ENCODE assay signal across 10 cellular contexts in the genomic region with DNA sequence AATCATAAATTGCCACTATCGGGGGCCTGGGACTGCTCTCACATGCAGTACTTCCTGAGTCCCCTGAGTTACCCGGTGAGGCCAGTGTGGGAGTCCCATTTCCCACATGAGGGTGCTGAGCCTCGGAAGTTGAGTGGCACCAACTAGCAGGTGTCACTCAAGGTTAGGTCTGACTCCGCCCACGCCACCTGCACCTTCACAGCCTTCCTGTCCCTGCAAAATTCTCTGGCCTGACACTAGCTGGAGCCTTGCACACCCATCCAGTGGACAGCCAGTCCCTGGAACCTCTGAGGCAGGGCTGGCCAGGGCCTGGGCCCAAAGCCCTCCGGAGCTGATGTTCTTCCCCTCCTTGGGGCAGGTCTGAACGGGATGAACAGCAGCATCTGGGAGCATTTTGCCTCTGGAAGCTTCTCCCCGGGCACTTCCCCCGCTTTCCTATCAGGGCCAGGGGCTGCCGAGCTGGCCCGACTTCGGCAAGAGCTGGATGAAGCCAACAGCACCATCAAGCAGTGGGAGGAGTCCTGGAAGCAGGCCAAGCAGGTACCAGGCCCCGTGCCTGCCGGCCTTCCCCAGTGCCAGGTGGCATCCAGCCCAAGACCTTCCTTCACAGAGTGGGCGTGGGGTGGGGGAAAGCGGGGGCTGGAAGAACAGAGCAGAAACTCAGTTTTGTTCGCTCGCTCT. TPM values are rescaled to one million over a fixed set of nuclear protein-coding genes. Genes with fewer than 3 reads are reported as not detected.
DNase-seq lines count a peak whose midpoint lies in the region; ATAC-seq, FAIRE-seq and TF ChIP-seq lines count a peak whose summit lies in the region.
"Had no signal": no experiment of that assay in that cellular context is flagged by ENCODE, and none has a peak within 500 bp of the region (broad histone marks: within the 10 kb centered on the region; RNA-seq: fewer than 3 reads in every experiment).

No MANE protein-coding gene starts in this region.

- H3K9me3 Mint-ChIP-seq in activated naive CD8-positive, alpha-beta T cell (ENCODE audit: low read depth), result no peaks in the 10 kb centered on the region
- no peaks in the 10 kb centered on the region for H3K9me3 Mint-ChIP-seq in mesothelial cell of epicardium

- TF ChIP-seq CTCF in GM20000 (IDR thresholded peaks at IDR 0.05; ENCODE audit: extremely low read depth, missing control alignments) (no peak), pancreas (IDR thresholded peaks at IDR 0.05) (no peak), brain microvascular endothelial cell (IDR thresholded peaks at IDR 0.05; ENCODE audit: low read depth, low read length, missing control alignments) (no peak), mesothelial cell of epicardium (IDR thresholded peaks at IDR 0.05; ENCODE audit: unreplicated experiment) (no peak)

- DNase-seq in GM20000 (ENCODE audit: low spot score) (peak; percentile 29), NCI-H345 treated with DMSO at 0.1 percent for 48 hours (lab: John Stamatoyannopoulos, UW; ENCODE audit: unreplicated experiment) (peak; percentile 70), pancreas (peak; percentile 88 to 96 (median 92)), brain microvascular endothelial cell (no peak), mesothelial cell of epicardium (ENCODE audit: low spot score in 2 of 2, unreplicated experiment in 2 of 2) (no peak), UCSD-AML1 (lab: John Stamatoyannopoulos, UW; ENCODE audit: unreplicated experiment) (no peak), cortex of kidney (lab: John Stamatoyannopoulos, UW) (no peak)

- H3K27ac Mint-ChIP-seq in activated naive CD8-positive, alpha-beta T cell, result peak overlapping the region; percentile 72
- H3K27ac Mint-ChIP-seq in mesothelial cell of epicardium, result no peak overlapping the region

- no peaks in the 10 kb centered on the region for H3K27me3 ChIP-seq in pancreas
- no peaks in the 10 kb centered on the region for H3K27me3 ChIP-seq in brain microvascular endothelial cell (replicated peaks)

- H3K9me3 ChIP-seq in pancreas, result no peaks in the 10 kb centered on the region

- in situ Hi-C loops in brain microvascular endothelial cell (cut with HindIII; ENCODE audit: low pct_ligation_motif_present, low sequenced_read_pairs), result no loop called here

- 20 to 22% methylated on average over 18 of the region's 18 CpGs for WGBS in pancreas, 2 donors

- H3K36me3 ChIP-seq in pancreas (peaks cover 0 to 42% (median 16%) of the 10 kb centered on the region in 3 donors), brain microvascular endothelial cell (replicated peaks) (peaks cover 36% of the 10 kb centered on the region)

- H3K4me1 ChIP-seq in pancreas, result peaks cover 12 to 17% (median 12%) of the 10 kb centered on the region in 3 donors

- no peak for FAIRE-seq in pancreas (lab: Jason Lieb, UNC)
- FAIRE-seq: astrocyte had no signal

- intact Hi-C loops in pancreas (cut with DNase I), result no loop called here

- peak; percentile 68 to 87 (median 80) for ATAC-seq in pancreas

- H3K27me3 Mint-ChIP-seq in activated naive CD8-positive, alpha-beta T cell, result no peaks in the 10 kb centered on the region
- H3K27me3 Mint-ChIP-seq in mesothelial cell of epicardium (ENCODE audit: low read depth), result no peaks in the 10 kb centered on the region

- peaks cover 23% of the 10 kb centered on the region for H3K4me1 Mint-ChIP-seq in activated naive CD8-positive, alpha-beta T cell (ENCODE audit: low read depth)
- peaks cover 4% of the 10 kb centered on the region for H3K4me1 Mint-ChIP-seq in mesothelial cell of epicardium

- H3K27ac ChIP-seq in pancreas (peak overlapping the region; percentile 9 to 69 (median 48)), brain microvascular endothelial cell (no peak overlapping the region)

- H3K4me3 ChIP-seq in pancreas, result no peak overlapping the region
- H3K4me3 ChIP-seq in brain microvascular endothelial cell (ENCODE audit: low read depth, low read length), result no peak overlapping the region

- H3K4me3 Mint-ChIP-seq in activated naive CD8-positive, alpha-beta T cell, result no peak overlapping the region
- H3K4me3 Mint-ChIP-seq in mesothelial cell of epicardium, result no peak overlapping the region

- no peaks in the 10 kb centered on the region for H3K36me3 Mint-ChIP-seq in activated naive CD8-positive, alpha-beta T cell
- peaks cover 24% of the 10 kb centered on the region for H3K36me3 Mint-ChIP-seq in mesothelial cell of epicardium

RNA-seq across cellular contexts. Expression of gene UNC13D, which starts 21.9 kb away (rescaled TPM):
- total RNA-seq in pancreas (10 to 100 TPM in 3 of 6 donors, 1 to 10 TPM in 3; 4.7 to 23.6 (median 10.0) TPM), mesothelial cell of epicardium (6.0 to 7.7 TPM (median 6.8 TPM) in 3 replicates)
- polyA plus RNA-seq in pancreas, result 10 to 100 TPM; 17.9 to 29.0 TPM
- total RNA-seq: RPMI7951 had no signal

RNA-seq across cellular contexts. Expression of gene WBP2, which starts 32.9 kb away (rescaled TPM):
- 10 to 100 TPM; 56.0 to 83.5 (median 62.9) TPM for total RNA-seq in pancreas
- 100 to 1,000 TPM in 1 of 2 donors, 10 to 100 TPM in 1; 95.0 to 106 TPM for polyA plus RNA-seq in pancreas
- 42.3 to 46.0 TPM (median 45.8 TPM) in 3 replicates for total RNA-seq in mesothelial cell of epicardium

RNA-seq across cellular contexts. Expression of gene UNK, which starts 37.7 kb away (rescaled TPM):
- total RNA-seq in pancreas, result 10 to 100 TPM; 12.8 to 18.0 (median 14.0) TPM
- 10 to 100 TPM; 28.7 to 28.9 TPM for polyA plus RNA-seq in pancreas
- total RNA-seq in mesothelial cell of epicardium, result 63.4 to 66.4 TPM (median 65.4 TPM) in 3 replicates

RNA-seq across cellular contexts. Expression of gene TRIM47, which starts 56.1 kb away (rescaled TPM):
- total RNA-seq in pancreas (10 to 100 TPM in 4 of 6 donors, 1 to 10 TPM in 2; 4.2 to 58.2 (median 17.6) TPM), mesothelial cell of epicardium (2.8 to 3.1 TPM (median 2.9 TPM) in 3 replicates)
- 10 to 100 TPM; 34.1 to 35.9 TPM for polyA plus RNA-seq in pancreas

RNA-seq across cellular contexts. Expression of gene GALK1, which starts 57.3 kb away (rescaled TPM):
- total RNA-seq in pancreas, result 10 to 100 TPM; 18.0 to 23.2 (median 19.6) TPM
- polyA plus RNA-seq in pancreas, result 10 to 100 TPM; 25.5 to 29.8 TPM
- total RNA-seq in mesothelial cell of epicardium, result 28.0 to 32.1 TPM (median 30.4 TPM) in 3 replicates

Comparison
In these comparisons a context has a peak if more than half of its experiments do, and no peak if none do; other contexts are left out.
1. DNase-seq: peak in GM20000 (single experiment), NCI-H345 treated with DMSO at 0.1 percent for 48 hours (single experiment) and pancreas (6 of 6); none in brain microvascular endothelial cell (single experiment), mesothelial cell of epicardium (0 of 2), UCSD-AML1 (single experiment) and cortex of kidney (single experiment).